Comparison of ENCODE assay signal across 32 cellular contexts in genomic region chr16:77571463-77571862, GRCh38.
"Had no signal": no experiment of that assay in that cellular context is flagged by ENCODE, and none has a peak within 500 bp of the region (broad histone marks: within the 10 kb centered on the region; RNA-seq: fewer than 3 reads in every experiment).

No MANE protein-coding gene starts in this region.

- DNase-seq: naive B cell; naive thymus-derived CD8-positive, alpha-beta T cell; nephron progenitor cell; nucleus accumbens; pancreas; posterior cingulate gyrus; psoas muscle; right cardiac atrium; spleen; stimulated activated CD4-positive, alpha-beta T cell treated with anti-CD3 and anti-CD28 coated beads, Interleukin-12 subunit alpha, Interleukin-12 subunit beta, amount 100 ng/mL, for 4 hours; stimulated activated CD4-positive, alpha-beta T cell treated with anti-CD3 and anti-CD28 coated beads, Interleukin-1b, Interleukin-23, amount 100 ng/mL, for 48 hours; stimulated activated CD4-positive, alpha-beta T cell treated with anti-CD3 and anti-CD28 coated beads, Interleukin-4, amount 100 ng/mL, for 1 hour; stimulated activated CD4-positive, alpha-beta T cell treated with anti-CD3 and anti-CD28 coated beads, Interleukin-4, amount 100 ng/mL, for 4 hours; stimulated activated CD8-positive, alpha-beta memory T cell treated with anti-CD3 and anti-CD28 coated beads, Interleukin-4, amount 100 ng/mL, for 48 hours; stimulated activated naive CD4-positive, alpha-beta T cell; stimulated activated naive CD8-positive, alpha-beta T cell treated with anti-CD3 and anti-CD28 coated beads, Interleukin-15, amount 100 ng/mL, for 72 hours; stimulated activated naive CD8-positive, alpha-beta T cell treated with anti-CD3 and anti-CD28 coated beads, Interleukin-15, Interleukin-2, amounts not matched to agents 100 U/mL and 50 U/mL, for 24 hours; substantia nigra; testis; tibial artery; transverse colon; upper lobe of right lung; uterus had no signal

- H3K4me1 Mint-ChIP-seq: naive B cell; naive thymus-derived CD8-positive, alpha-beta T cell; stimulated activated memory B cell treated with anti-CD40 and anti-IgM and Interleukin-4, amounts not matched to agents 10 μg/mL and 1 μg/mL and 100 μg/mL, for 72 hours; stimulated activated naive CD8-positive, alpha-beta T cell treated with anti-CD3 and anti-CD28 coated beads, Interleukin-15, amount 100 ng/mL, for 72 hours had no signal

- H3K4me1 ChIP-seq: pancreas, psoas muscle, spleen, suprapubic skin, testis, tibial artery, transverse colon, uterus had no signal

- H3K27me3 ChIP-seq: suprapubic skin, testis, transverse colon, upper lobe of right lung, uterus had no signal

- H3K4me2 ChIP-seq: smooth muscle cell had no signal

- H3K4me3 Mint-ChIP-seq: naive B cell; naive thymus-derived CD8-positive, alpha-beta T cell; natural killer cell treated with Interleukin-12 subunit alpha and Interleukin-12 subunit beta and Interleukin-15 and Interleukin-18, amount 100 ng/mL, for 72 hours; nephron progenitor cell; stimulated activated memory B cell treated with anti-CD40 and anti-IgM and Interleukin-4, amounts not matched to agents 10 μg/mL and 1 μg/mL and 100 μg/mL, for 72 hours; stimulated activated naive CD8-positive, alpha-beta T cell treated with anti-CD3 and anti-CD28 coated beads, Interleukin-15, amount 100 ng/mL, for 72 hours; type B pancreatic cell had no signal

- H3K36me3 ChIP-seq: neutrophil, pancreas, spleen, suprapubic skin, tibial artery, transverse colon, upper lobe of right lung, uterus had no signal

- H3K9me3 Mint-ChIP-seq: naive B cell; naive thymus-derived CD8-positive, alpha-beta T cell; natural killer cell treated with Interleukin-12 subunit alpha and Interleukin-12 subunit beta and Interleukin-15 and Interleukin-18, amount 100 ng/mL, for 72 hours; nephron progenitor cell; stimulated activated memory B cell treated with anti-CD40 and anti-IgM and Interleukin-4, amounts not matched to agents 10 μg/mL and 1 μg/mL and 100 μg/mL, for 72 hours; stimulated activated naive CD8-positive, alpha-beta T cell treated with anti-CD3 and anti-CD28 coated beads, Interleukin-15, amount 100 ng/mL, for 72 hours; type B pancreatic cell had no signal

- H3K4me3 ChIP-seq: pancreas, psoas muscle, skin epidermis, smooth muscle cell, spleen, suprapubic skin, testis, tibial artery, transverse colon, upper lobe of right lung, uterus had no signal

- FAIRE-seq: pancreas had no signal

- H3K27ac ChIP-seq: neutrophil, pancreas, psoas muscle, skin epidermis, spleen, suprapubic skin, testis, tibial artery, transverse colon, upper lobe of right lung, uterus had no signal

- H3K27ac Mint-ChIP-seq: naive B cell; natural killer cell treated with Interleukin-12 subunit alpha and Interleukin-12 subunit beta and Interleukin-15 and Interleukin-18, amount 100 ng/mL, for 72 hours; nephron progenitor cell; progenitor cell of endocrine pancreas; stimulated activated memory B cell treated with anti-CD40 and anti-IgM and Interleukin-4, amounts not matched to agents 10 μg/mL and 1 μg/mL and 100 μg/mL, for 72 hours; stimulated activated naive CD8-positive, alpha-beta T cell treated with anti-CD3 and anti-CD28 coated beads, Interleukin-15, amount 100 ng/mL, for 72 hours; type B pancreatic cell had no signal

- H3K27me3 Mint-ChIP-seq: stimulated activated memory B cell treated with anti-CD40 and anti-IgM and Interleukin-4, amounts not matched to agents 10 μg/mL and 1 μg/mL and 100 μg/mL, for 72 hours had no signal

- H3K36me3 Mint-ChIP-seq: naive B cell; naive thymus-derived CD8-positive, alpha-beta T cell; natural killer cell treated with Interleukin-12 subunit alpha and Interleukin-12 subunit beta and Interleukin-15 and Interleukin-18, amount 100 ng/mL, for 72 hours; stimulated activated memory B cell treated with anti-CD40 and anti-IgM and Interleukin-4, amounts not matched to agents 10 μg/mL and 1 μg/mL and 100 μg/mL, for 72 hours; type B pancreatic cell had no signal

- H3K9me3 ChIP-seq: neutrophil, pancreas, psoas muscle, spleen, suprapubic skin, testis, tibial artery, transverse colon, upper lobe of right lung, uterus had no signal

- ATAC-seq: naive thymus-derived CD8-positive, alpha-beta T cell; natural killer cell treated with Interleukin-12 subunit alpha and Interleukin-12 subunit beta and Interleukin-15 and Interleukin-18, amount 100 ng/mL, for 72 hours; pancreas; psoas muscle; right cardiac atrium; sciatic nerve; stimulated activated memory B cell treated with anti-CD40 and anti-IgM and Interleukin-4, amounts not matched to agents 10 μg/mL and 1 μg/mL and 100 μg/mL, for 72 hours; stimulated activated naive CD8-positive, alpha-beta T cell treated with anti-CD3 and anti-CD28 coated beads, Interleukin-15, amount 100 ng/mL, for 72 hours; stimulated activated naive CD8-positive, alpha-beta T cell treated with anti-CD3 and anti-CD28 coated beads, Interleukin-15, Interleukin-2, amounts not matched to agents 100 U/mL and 50 U/mL, for 24 hours; upper lobe of right lung had no signal
